3 cellular contexts compared by ENCODE assay signal in genomic region chr3:110001905-110002304, GRCh38.
DNase-seq lines count a peak whose midpoint lies in the region; TF ChIP-seq lines count a peak whose summit lies in the region.
"Not testable (repeated sequence)": the region's sequence is repeated elsewhere in the genome, so short reads cannot be mapped to it uniquely, and the experiment has no call there.

No MANE protein-coding gene starts in this region.

- not testable (repeated sequence) for H3K4me1 ChIP-seq in spleen

- not testable (repeated sequence) for H3K4me1 Mint-ChIP-seq in chondrocyte (ENCODE audit: low read depth)

- not testable (repeated sequence) for H3K4me3 Mint-ChIP-seq in chondrocyte (ENCODE audit: unreplicated experiment)

- not testable (repeated sequence) for H3K9me3 ChIP-seq in spleen

- H3K27ac Mint-ChIP-seq in chondrocyte (ENCODE audit: unreplicated experiment), result not testable (repeated sequence)

- H3K27ac ChIP-seq in spleen, result not testable (repeated sequence)

- intact Hi-C loops in posterior vena cava (cut with DNase I); spleen (cut with DNase I; ENCODE audit: low total_unique reads): not testable (repeated sequence)

- peak; percentile 60 for DNase-seq in chondrocyte (ENCODE audit: low spot score)
- peak; percentile 56 for DNase-seq in posterior vena cava (ENCODE audit: low spot score)
- peak; percentile 31 for DNase-seq in spleen

- H3K4me3 ChIP-seq in spleen, result not testable (repeated sequence)

- 88 to 95% (median 91%) methylated on average over 4 of the region's 4 CpGs for WGBS in spleen, 5 donors

- not testable (repeated sequence) for H3K27me3 Mint-ChIP-seq in chondrocyte (ENCODE audit: low read depth)

- peaks cover 10% of the 10 kb centered on the region for H3K9me3 Mint-ChIP-seq in chondrocyte (ENCODE audit: low read depth)

- H3K36me3 ChIP-seq in spleen, result not testable (repeated sequence)

- H3K27me3 ChIP-seq in spleen (replicated peaks in 1 of 7), result not testable (repeated sequence)

- TF ChIP-seq CTCF in chondrocyte (IDR thresholded peaks at IDR 0.05); spleen (IDR thresholded peaks at IDR 0.05 in 8 of 11, conservative IDR thresholded peaks at IDR 0.05 in 3 of 11): not testable (repeated sequence)

- TF ChIP-seq POLR2A in spleen (IDR thresholded peaks at IDR 0.05), result not testable (repeated sequence)

- H3K36me3 Mint-ChIP-seq in chondrocyte (ENCODE audit: low read depth), result not testable (repeated sequence)
